In genomic region chr1:243979396-243979795, GRCh38 we compare ENCODE assay signal across 6 cellular contexts.
"Had no signal": no experiment of that assay in that cellular context is flagged by ENCODE, and none has a peak within 500 bp of the region (broad histone marks: within the 10 kb centered on the region; RNA-seq: fewer than 3 reads in every experiment).

No MANE protein-coding gene starts in this region.

- H3K27ac ChIP-seq: brain microvascular endothelial cell had no signal

- DNase-seq: amniotic stem cell; brain microvascular endothelial cell; effector memory CD8-positive, alpha-beta T cell; stimulated activated CD4-positive, alpha-beta T cell treated with anti-CD3 and anti-CD28 coated beads, Interleukin-12 subunit alpha, Interleukin-12 subunit beta, amount 100 ng/mL, for 4 hours had no signal

- H3K27me3 ChIP-seq: brain microvascular endothelial cell had no signal

- H3K36me3 ChIP-seq: brain microvascular endothelial cell had no signal

- ATAC-seq: effector memory CD8-positive, alpha-beta T cell; left lobe of liver had no signal

- FAIRE-seq: islet of Langerhans had no signal
